ENCODE assay signal across 1 cellular context in the genomic region with DNA sequence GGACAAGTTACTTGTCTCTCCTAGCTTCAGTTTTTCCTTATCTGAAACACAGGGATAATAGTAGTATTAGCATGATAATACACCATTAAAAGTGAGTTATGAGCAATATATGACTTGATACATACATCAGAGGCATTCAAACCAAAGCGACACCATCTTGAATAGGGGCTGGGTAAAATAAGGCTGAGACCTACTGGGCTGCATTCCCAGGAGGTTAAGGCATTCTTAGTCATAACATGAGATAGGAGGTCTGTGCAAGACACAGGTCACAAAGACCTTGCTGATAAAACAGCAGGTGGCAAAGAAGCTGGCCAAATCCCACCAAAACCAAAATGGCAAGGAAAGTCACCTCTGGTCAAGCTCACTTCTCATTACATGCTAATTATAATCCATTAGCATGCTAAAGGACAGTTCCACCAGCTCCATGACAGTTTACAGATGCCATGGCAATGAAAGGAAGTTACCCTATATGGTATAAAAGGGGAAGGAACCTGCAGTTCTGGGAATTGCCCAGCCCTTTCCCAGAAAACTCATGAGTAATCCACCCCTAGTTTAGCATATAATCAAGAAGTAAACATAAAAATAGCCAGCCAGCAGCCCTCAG.
TF ChIP-seq lines count a peak whose summit lies in the region.

No MANE protein-coding gene starts in this region.

TF ChIP-seq in K562, 482 proteins besides CTCF, POLR2A, EP300 and RAD21 (continued from another document and continues in another):
- TF ChIP-seq, protein P1, sequence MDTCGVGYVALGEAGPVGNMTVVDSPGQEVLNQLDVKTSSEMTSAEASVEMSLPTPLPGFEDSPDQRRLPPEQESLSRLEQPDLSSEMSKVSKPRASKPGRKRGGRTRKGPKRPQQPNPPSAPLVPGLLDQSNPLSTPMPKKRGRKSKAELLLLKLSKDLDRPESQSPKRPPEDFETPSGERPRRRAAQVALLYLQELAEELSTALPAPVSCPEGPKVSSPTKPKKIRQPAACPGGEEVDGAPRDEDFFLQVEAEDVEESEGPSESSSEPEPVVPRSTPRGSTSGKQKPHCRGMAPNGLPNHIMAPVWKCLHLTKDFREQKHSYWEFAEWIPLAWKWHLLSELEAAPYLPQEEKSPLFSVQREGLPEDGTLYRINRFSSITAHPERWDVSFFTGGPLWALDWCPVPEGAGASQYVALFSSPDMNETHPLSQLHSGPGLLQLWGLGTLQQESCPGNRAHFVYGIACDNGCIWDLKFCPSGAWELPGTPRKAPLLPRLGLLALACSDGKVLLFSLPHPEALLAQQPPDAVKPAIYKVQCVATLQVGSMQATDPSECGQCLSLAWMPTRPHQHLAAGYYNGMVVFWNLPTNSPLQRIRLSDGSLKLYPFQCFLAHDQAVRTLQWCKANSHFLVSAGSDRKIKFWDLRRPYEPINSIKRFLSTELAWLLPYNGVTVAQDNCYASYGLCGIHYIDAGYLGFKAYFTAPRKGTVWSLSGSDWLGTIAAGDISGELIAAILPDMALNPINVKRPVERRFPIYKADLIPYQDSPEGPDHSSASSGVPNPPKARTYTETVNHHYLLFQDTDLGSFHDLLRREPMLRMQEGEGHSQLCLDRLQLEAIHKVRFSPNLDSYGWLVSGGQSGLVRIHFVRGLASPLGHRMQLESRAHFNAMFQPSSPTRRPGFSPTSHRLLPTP (IDR thresholded peaks at IDR 0.05; ENCODE audit: borderline replicate concordance, extremely low read depth, insufficient read length): no peak
- TF ChIP-seq, protein P2, sequence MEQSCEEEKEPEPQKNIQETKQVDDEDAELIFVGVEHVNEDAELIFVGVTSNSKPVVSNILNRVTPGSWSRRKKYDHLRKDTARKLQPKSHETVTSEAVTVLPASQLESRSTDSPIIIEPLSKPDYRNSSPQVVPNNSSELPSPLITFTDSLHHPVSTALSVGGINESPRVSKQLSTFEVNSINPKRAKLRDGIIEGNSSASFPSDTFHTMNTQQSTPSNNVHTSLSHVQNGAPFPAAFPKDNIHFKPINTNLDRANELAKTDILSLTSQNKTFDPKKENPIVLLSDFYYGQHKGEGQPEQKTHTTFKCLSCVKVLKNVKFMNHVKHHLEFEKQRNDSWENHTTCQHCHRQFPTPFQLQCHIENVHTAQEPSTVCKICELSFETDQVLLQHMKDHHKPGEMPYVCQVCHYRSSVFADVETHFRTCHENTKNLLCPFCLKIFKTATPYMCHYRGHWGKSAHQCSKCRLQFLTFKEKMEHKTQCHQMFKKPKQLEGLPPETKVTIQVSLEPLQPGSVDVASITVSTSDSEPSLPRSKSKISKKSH (CRISPR knock-in tag; IDR thresholded peaks at IDR 0.05): peak; percentile 60; the same call in 1 of the 2 replicates
- TF ChIP-seq ZNF77 (CRISPR knock-in tag; IDR thresholded peaks at IDR 0.05): no peak
- TF ChIP-seq SRSF3 (IDR thresholded peaks at IDR 0.05; ENCODE audit: insufficient read depth, low read length): no peak
- TF ChIP-seq, protein P3, sequence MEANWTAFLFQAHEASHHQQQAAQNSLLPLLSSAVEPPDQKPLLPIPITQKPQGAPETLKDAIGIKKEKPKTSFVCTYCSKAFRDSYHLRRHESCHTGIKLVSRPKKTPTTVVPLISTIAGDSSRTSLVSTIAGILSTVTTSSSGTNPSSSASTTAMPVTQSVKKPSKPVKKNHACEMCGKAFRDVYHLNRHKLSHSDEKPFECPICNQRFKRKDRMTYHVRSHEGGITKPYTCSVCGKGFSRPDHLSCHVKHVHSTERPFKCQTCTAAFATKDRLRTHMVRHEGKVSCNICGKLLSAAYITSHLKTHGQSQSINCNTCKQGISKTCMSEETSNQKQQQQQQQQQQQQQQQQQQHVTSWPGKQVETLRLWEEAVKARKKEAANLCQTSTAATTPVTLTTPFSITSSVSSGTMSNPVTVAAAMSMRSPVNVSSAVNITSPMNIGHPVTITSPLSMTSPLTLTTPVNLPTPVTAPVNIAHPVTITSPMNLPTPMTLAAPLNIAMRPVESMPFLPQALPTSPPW (CRISPR knock-in tag; IDR thresholded peaks at IDR 0.05): peak; percentile 47; the same call in 1 of the 2 replicates
- TF ChIP-seq HNRNPUL1 (IDR thresholded peaks at IDR 0.05; ENCODE audit: low read length): no peak
- no peak; the same call in 1 of the 2 replicates for TF ChIP-seq CXXC5 (CRISPR knock-in tag; IDR thresholded peaks at IDR 0.05)
- TF ChIP-seq XRCC5 (IDR thresholded peaks at IDR 0.05; ENCODE audit: low read depth, low read length): no peak
- no peak for TF ChIP-seq CHD1 (IDR thresholded peaks at IDR 0.05; ENCODE audit: low read length)
- TF ChIP-seq, protein P4, sequence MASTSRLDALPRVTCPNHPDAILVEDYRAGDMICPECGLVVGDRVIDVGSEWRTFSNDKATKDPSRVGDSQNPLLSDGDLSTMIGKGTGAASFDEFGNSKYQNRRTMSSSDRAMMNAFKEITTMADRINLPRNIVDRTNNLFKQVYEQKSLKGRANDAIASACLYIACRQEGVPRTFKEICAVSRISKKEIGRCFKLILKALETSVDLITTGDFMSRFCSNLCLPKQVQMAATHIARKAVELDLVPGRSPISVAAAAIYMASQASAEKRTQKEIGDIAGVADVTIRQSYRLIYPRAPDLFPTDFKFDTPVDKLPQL (IDR thresholded peaks at IDR 0.05; ENCODE audit: extremely low read depth, insufficient read length): no peak
- no peak for TF ChIP-seq CBX3 (IDR thresholded peaks at IDR 0.05; ENCODE audit: borderline replicate concordance in 1 of 2, low read length in 2 of 2)
- TF ChIP-seq ZNF316 (IDR thresholded peaks at IDR 0.05): no peak
- TF ChIP-seq ZKSCAN3 (CRISPR knock-in tag; IDR thresholded peaks at IDR 0.05): no peak
- TF ChIP-seq, protein P5, sequence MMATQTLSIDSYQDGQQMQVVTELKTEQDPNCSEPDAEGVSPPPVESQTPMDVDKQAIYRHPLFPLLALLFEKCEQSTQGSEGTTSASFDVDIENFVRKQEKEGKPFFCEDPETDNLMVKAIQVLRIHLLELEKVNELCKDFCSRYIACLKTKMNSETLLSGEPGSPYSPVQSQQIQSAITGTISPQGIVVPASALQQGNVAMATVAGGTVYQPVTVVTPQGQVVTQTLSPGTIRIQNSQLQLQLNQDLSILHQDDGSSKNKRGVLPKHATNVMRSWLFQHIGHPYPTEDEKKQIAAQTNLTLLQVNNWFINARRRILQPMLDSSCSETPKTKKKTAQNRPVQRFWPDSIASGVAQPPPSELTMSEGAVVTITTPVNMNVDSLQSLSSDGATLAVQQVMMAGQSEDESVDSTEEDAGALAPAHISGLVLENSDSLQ (IDR thresholded peaks at IDR 0.05): no peak
- TF ChIP-seq ZNF431 (CRISPR knock-in tag; IDR thresholded peaks at IDR 0.05): no peak
- TF ChIP-seq, protein P6, sequence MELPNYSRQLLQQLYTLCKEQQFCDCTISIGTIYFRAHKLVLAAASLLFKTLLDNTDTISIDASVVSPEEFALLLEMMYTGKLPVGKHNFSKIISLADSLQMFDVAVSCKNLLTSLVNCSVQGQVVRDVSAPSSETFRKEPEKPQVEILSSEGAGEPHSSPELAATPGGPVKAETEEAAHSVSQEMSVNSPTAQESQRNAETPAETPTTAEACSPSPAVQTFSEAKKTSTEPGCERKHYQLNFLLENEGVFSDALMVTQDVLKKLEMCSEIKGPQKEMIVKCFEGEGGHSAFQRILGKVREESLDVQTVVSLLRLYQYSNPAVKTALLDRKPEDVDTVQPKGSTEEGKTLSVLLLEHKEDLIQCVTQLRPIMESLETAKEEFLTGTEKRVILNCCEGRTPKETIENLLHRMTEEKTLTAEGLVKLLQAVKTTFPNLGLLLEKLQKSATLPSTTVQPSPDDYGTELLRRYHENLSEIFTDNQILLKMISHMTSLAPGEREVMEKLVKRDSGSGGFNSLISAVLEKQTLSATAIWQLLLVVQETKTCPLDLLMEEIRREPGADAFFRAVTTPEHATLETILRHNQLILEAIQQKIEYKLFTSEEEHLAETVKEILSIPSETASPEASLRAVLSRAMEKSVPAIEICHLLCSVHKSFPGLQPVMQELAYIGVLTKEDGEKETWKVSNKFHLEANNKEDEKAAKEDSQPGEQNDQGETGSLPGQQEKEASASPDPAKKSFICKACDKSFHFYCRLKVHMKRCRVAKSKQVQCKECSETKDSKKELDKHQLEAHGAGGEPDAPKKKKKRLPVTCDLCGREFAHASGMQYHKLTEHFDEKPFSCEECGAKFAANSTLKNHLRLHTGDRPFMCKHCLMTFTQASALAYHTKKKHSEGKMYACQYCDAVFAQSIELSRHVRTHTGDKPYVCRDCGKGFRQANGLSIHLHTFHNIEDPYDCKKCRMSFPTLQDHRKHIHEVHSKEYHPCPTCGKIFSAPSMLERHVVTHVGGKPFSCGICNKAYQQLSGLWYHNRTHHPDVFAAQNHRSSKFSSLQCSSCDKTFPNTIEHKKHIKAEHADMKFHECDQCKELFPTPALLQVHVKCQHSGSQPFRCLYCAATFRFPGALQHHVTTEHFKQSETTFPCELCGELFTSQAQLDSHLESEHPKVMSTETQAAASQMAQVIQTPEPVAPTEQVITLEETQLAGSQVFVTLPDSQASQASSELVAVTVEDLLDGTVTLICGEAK (IDR thresholded peaks at IDR 0.05): no peak
- TF ChIP-seq, protein P6 (CRISPR knock-in tag; IDR thresholded peaks at IDR 0.05): no peak
- TF ChIP-seq NFE2L1 (tag; IDR thresholded peaks at IDR 0.05; ENCODE audit: borderline replicate concordance, low read depth): peak; percentile 66
- no peak for TF ChIP-seq ZC3H11A (IDR thresholded peaks at IDR 0.05; ENCODE audit: low read depth, low read length)
- no peak for TF ChIP-seq HCFC1 (IDR thresholded peaks at IDR 0.05; ENCODE audit: low read depth, low read length)
- TF ChIP-seq NFE2 (IDR thresholded peaks at IDR 0.05; ENCODE audit: low read depth): no peak
- TF ChIP-seq, protein P7, sequence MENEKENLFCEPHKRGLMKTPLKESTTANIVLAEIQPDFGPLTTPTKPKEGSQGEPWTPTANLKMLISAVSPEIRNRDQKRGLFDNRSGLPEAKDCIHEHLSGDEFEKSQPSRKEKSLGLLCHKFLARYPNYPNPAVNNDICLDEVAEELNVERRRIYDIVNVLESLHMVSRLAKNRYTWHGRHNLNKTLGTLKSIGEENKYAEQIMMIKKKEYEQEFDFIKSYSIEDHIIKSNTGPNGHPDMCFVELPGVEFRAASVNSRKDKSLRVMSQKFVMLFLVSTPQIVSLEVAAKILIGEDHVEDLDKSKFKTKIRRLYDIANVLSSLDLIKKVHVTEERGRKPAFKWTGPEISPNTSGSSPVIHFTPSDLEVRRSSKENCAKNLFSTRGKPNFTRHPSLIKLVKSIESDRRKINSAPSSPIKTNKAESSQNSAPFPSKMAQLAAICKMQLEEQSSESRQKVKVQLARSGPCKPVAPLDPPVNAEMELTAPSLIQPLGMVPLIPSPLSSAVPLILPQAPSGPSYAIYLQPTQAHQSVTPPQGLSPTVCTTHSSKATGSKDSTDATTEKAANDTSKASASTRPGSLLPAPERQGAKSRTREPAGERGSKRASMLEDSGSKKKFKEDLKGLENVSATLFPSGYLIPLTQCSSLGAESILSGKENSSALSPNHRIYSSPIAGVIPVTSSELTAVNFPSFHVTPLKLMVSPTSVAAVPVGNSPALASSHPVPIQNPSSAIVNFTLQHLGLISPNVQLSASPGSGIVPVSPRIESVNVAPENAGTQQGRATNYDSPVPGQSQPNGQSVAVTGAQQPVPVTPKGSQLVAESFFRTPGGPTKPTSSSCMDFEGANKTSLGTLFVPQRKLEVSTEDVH (IDR thresholded peaks at IDR 0.05; ENCODE audit: low read depth, partially characterized antibody): no peak
- no peak for TF ChIP-seq MXI1 (IDR thresholded peaks at IDR 0.05; ENCODE audit: low read depth, low read length)
- no peak for TF ChIP-seq CHCHD3 (CRISPR knock-in tag; IDR thresholded peaks at IDR 0.05)
- TF ChIP-seq NCOA2 (IDR thresholded peaks at IDR 0.05; ENCODE audit: partially characterized antibody in 2 of 2): no peak
- peak; percentile 97 for TF ChIP-seq ZNF589 (CRISPR knock-in tag; IDR thresholded peaks at IDR 0.05; ENCODE audit: low read depth)
- TF ChIP-seq ZFP36 (IDR thresholded peaks at IDR 0.05; ENCODE audit: low read depth, low read length, partially characterized antibody): peak; percentile 22
- no peak for TF ChIP-seq HNRNPL (IDR thresholded peaks at IDR 0.05; ENCODE audit: low read depth, low read length)
- no peak for TF ChIP-seq ZEB2 (IDR thresholded peaks at IDR 0.05)
- no peak for TF ChIP-seq ATF1 (CRISPR knock-in tag; IDR thresholded peaks at IDR 0.05)
- TF ChIP-seq ATF1 (tag; IDR thresholded peaks at IDR 0.05): peak; percentile 67
